ENCODE assay signal across 24 cellular contexts in the genomic region with DNA sequence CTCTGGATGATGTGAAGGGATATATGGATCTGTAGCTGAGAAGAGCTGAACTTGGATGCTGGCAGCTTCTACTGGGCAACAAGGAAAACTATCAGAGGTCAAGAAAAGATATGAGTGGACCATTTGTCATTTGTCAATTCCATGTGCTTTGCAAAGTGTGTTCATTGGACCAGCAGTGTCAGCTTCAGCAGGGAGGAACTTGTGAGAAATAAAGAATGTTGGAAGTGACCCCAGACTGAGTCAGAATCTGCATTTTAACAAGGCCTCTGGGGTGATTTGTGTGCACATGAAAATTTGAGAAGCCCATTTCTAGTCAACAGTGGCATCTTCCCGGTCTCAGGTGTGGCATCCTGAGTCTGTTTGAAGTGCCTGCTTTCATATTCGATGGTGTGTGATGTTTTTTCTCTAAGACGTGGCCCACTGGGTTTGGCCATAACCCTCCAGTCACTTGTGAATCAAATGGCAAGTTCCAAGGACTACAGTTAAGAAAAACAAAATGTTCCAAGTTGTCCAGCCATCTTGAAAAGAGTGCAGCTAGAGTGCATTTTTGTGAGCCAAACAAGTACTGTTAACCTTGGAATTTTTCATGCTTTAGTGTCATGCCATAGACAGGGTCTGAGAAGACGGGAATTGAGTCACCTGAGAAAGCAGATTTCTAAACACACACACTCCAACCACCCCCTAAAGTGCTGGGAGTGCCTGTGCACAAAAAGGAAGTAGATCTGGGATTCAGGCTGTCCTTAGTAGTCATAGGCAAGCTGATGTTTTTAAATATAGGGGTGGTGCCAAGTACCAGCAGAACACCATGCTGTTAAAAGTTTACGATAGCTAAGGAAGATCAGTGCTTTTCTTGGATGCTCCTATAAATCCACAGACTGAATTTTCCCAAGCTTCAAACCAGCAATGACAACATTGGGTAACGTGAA. TPM values are rescaled to one million over a fixed set of nuclear protein-coding genes. Genes with fewer than 3 reads are reported as not detected.
DNase-seq lines count a peak whose midpoint lies in the region; FAIRE-seq and TF ChIP-seq lines count a peak whose summit lies in the region.
"Had no signal": no experiment of that assay in that cellular context is flagged by ENCODE, and none has a peak within 500 bp of the region (broad histone marks: within the 10 kb centered on the region; RNA-seq: fewer than 3 reads in every experiment).

No MANE protein-coding gene starts in this region.

- peak overlapping the region; percentile 89 for H3K27ac Mint-ChIP-seq in MCF 10A (ENCODE audit: low read depth, unreplicated experiment)
- H3K27ac Mint-ChIP-seq: activated CD8-positive, alpha-beta T cell treated with anti-CD3 and anti-CD28 coated beads, Interleukin-2, amount 10 ng/mL, durations not matched to agents 7 days and 5 days; activated naive CD8-positive, alpha-beta T cell treated with anti-CD3 and anti-CD28 coated beads, Interleukin-2, amount 50 U/mL, for 24 hours; activated T-helper 1 cell treated with anti-CD3 and anti-CD28 coated beads, Interleukin-12 subunit alpha, Interleukin-12 subunit beta, Interleukin-2, Interleukin-4 antibody, amounts not matched to agents 30 ng/mL and 10 ng/mL and 1 ng/mL, durations not matched to agents 14 hours and 24 hours and 36 hours; GM23338; stimulated activated memory B cell treated with anti-CD40 and anti-IgM and Interleukin-4, amounts not matched to agents 10 μg/mL and 1 μg/mL and 100 μg/mL, for 72 hours; T-helper 1 cell treated with Interleukin-12 subunit alpha and Interleukin-12 subunit beta and Interleukin-4 antibody, amounts not matched to agents 30 μg/mL and 1 μg/mL, for 36 hours; WTC11 had no signal

- peaks cover 45% of the 10 kb centered on the region for H3K27me3 Mint-ChIP-seq in MCF 10A (ENCODE audit: insufficient read depth, unreplicated experiment)
- H3K27me3 Mint-ChIP-seq: activated naive CD8-positive, alpha-beta T cell treated with anti-CD3 and anti-CD28 coated beads, Interleukin-2, amount 50 U/mL, for 24 hours; stimulated activated memory B cell treated with anti-CD40 and anti-IgM and Interleukin-4, amounts not matched to agents 10 μg/mL and 1 μg/mL and 100 μg/mL, for 72 hours had no signal

- H3K4me2 ChIP-seq in mesendoderm (ENCODE audit: low read length): no peak overlapping the region
- H3K4me2 ChIP-seq: GM23338, KMS-11 had no signal

- H3K4me1 ChIP-seq in iPS-18a (ENCODE audit: control insufficient read depth, low read depth, low read length) (peaks cover 21% of the 10 kb centered on the region), mesendoderm (ENCODE audit: control insufficient read depth, low read depth, low read length) (no peaks in the 10 kb centered on the region)
- H3K4me1 ChIP-seq: vagina had no signal

- peak overlapping the region; percentile 48 for H3K27ac ChIP-seq in iPS-18a (ENCODE audit: low read length)
- H3K27ac ChIP-seq in mesendoderm (ENCODE audit: low read depth, low read length): no peak overlapping the region
- H3K27ac ChIP-seq: KMS-11, ovary had no signal

- H3K9me3 ChIP-seq in iPS-18a (ENCODE audit: control insufficient read depth, low read depth, low read length): no peaks in the 10 kb centered on the region
- H3K9me3 ChIP-seq: ovary, vagina had no signal

- CTCF ChIA-PET in MCF 10A (lab: Yijun Ruan, JAX): interaction anchor here (0.5 to 2.1 kb wide), 7 partner anchors 12 to 1479 kb away, joined by 3 to 7 read pairs (median 3); a partner anchor contains a TSS

- POLR2A ChIA-PET in MCF 10A (lab: Yijun Ruan, JAX): interaction anchor here (0.6 to 1.4 kb wide), 5 partner anchors 18 to 239 kb away, joined by 3 to 6 read pairs (median 3); a partner anchor contains a TSS

- WGBS in mesendoderm (ENCODE audit: extremely low coverage, insufficient coverage, low lambda C conversion rate): no CpG with 5 or more reads among the region's 6 CpGs

- FAIRE-seq in GM19239 (lab: Jason Lieb, UNC): peak; percentile 11
- no peak for FAIRE-seq in GM12892 (lab: Jason Lieb, UNC)
- FAIRE-seq: colon, endothelial cell of umbilical vein had no signal

- no peaks in the 10 kb centered on the region for H3K9me3 Mint-ChIP-seq in MCF 10A (ENCODE audit: unreplicated experiment)
- H3K9me3 Mint-ChIP-seq: activated naive CD8-positive, alpha-beta T cell treated with anti-CD3 and anti-CD28 coated beads, Interleukin-2, amount 50 U/mL, for 24 hours; activated T-helper 1 cell treated with anti-CD3 and anti-CD28 coated beads, Interleukin-12 subunit alpha, Interleukin-12 subunit beta, Interleukin-2, Interleukin-4 antibody, amounts not matched to agents 30 ng/mL and 10 ng/mL and 1 ng/mL, durations not matched to agents 14 hours and 24 hours and 36 hours; GM23338; stimulated activated memory B cell treated with anti-CD40 and anti-IgM and Interleukin-4, amounts not matched to agents 10 μg/mL and 1 μg/mL and 100 μg/mL, for 72 hours; T-helper 1 cell treated with Interleukin-12 subunit alpha and Interleukin-12 subunit beta and Interleukin-4 antibody, amounts not matched to agents 30 μg/mL and 1 μg/mL, for 36 hours; WTC11 had no signal

- H2AK5ac ChIP-seq in mesendoderm (ENCODE audit: low read length): no peak overlapping the region

- H3K4me3 ChIP-seq in iPS-18a (ENCODE audit: low read length): no peak overlapping the region
- H3K4me3 ChIP-seq in skeletal muscle cell (ENCODE audit: low read depth, low read length): no peak overlapping the region
- H3K4me3 ChIP-seq in mesendoderm (ENCODE audit: low read length): no peak overlapping the region
- H3K4me3 ChIP-seq: GM23338, ovary, vagina had no signal

- no peaks in the 10 kb centered on the region for H3K79me2 ChIP-seq in mesendoderm (ENCODE audit: control insufficient read depth, insufficient read depth, low read length)

- H2BK120ac ChIP-seq in mesendoderm (ENCODE audit: low read depth, low read length): no peak overlapping the region

- no peaks in the 10 kb centered on the region for H3K36me3 Mint-ChIP-seq in MCF 10A (ENCODE audit: insufficient read depth, unreplicated experiment)
- H3K36me3 Mint-ChIP-seq: stimulated activated memory B cell treated with anti-CD40 and anti-IgM and Interleukin-4, amounts not matched to agents 10 μg/mL and 1 μg/mL and 100 μg/mL, for 72 hours; WTC11 had no signal

- H3K79me1 ChIP-seq in mesendoderm (ENCODE audit: low read length): no peaks in the 10 kb centered on the region

- no peaks in the 10 kb centered on the region for H3K27me3 ChIP-seq in iPS-18a (ENCODE audit: control insufficient read depth, insufficient read depth, low read length)
- H3K27me3 ChIP-seq in mesendoderm (ENCODE audit: insufficient read depth, low read length, poor library complexity): no peaks in the 10 kb centered on the region
- H3K27me3 ChIP-seq: ovary, vagina had no signal

- no peaks in the 10 kb centered on the region for H3K36me3 ChIP-seq in iPS-18a (ENCODE audit: control insufficient read depth, low read depth, low read length)
- no peaks in the 10 kb centered on the region for H3K36me3 ChIP-seq in mesendoderm (ENCODE audit: control insufficient read depth, insufficient read depth, low read length)
- H3K36me3 ChIP-seq: ovary, vagina had no signal

- DNase-seq in GM19239 (ENCODE audit: insufficient read length, low spot score): no peak
- DNase-seq in MCF 10A (ENCODE audit: unreplicated experiment): peak; percentile 22
- DNase-seq in skeletal muscle cell (ENCODE audit: low read depth): peak; percentile 21
- DNase-seq in COLO668 (lab: John Stamatoyannopoulos, UW; ENCODE audit: unreplicated experiment): no peak
- DNase-seq in DMS114 treated with DMSO at 0.1 percent for 48 hours (lab: John Stamatoyannopoulos, UW; ENCODE audit: unreplicated experiment): no peak
- no peak for DNase-seq in GM12892 (ENCODE audit: insufficient read length)
- no peak for DNase-seq in mesendoderm
- DNase-seq: activated CD8-positive, alpha-beta T cell treated with anti-CD3 and anti-CD28 coated beads, Interleukin-2, amount 10 ng/mL, durations not matched to agents 7 days and 5 days; activated naive CD8-positive, alpha-beta T cell treated with anti-CD3 and anti-CD28 coated beads, Interleukin-2, amount 50 U/mL, for 24 hours; EL; head of caudate nucleus; NCI-H226; ovary; SHP77 treated with DMSO at 0.1 percent for 48 hours had no signal

- H3K4me3 Mint-ChIP-seq in MCF 10A (ENCODE audit: unreplicated experiment): no peak overlapping the region
- H3K4me3 Mint-ChIP-seq: activated CD8-positive, alpha-beta T cell treated with anti-CD3 and anti-CD28 coated beads, Interleukin-2, amount 10 ng/mL, durations not matched to agents 7 days and 5 days; activated naive CD8-positive, alpha-beta T cell treated with anti-CD3 and anti-CD28 coated beads, Interleukin-2, amount 50 U/mL, for 24 hours; activated T-helper 1 cell treated with anti-CD3 and anti-CD28 coated beads, Interleukin-12 subunit alpha, Interleukin-12 subunit beta, Interleukin-2, Interleukin-4 antibody, amounts not matched to agents 30 ng/mL and 10 ng/mL and 1 ng/mL, durations not matched to agents 14 hours and 24 hours and 36 hours; GM23338; stimulated activated memory B cell treated with anti-CD40 and anti-IgM and Interleukin-4, amounts not matched to agents 10 μg/mL and 1 μg/mL and 100 μg/mL, for 72 hours; T-helper 1 cell treated with Interleukin-12 subunit alpha and Interleukin-12 subunit beta and Interleukin-4 antibody, amounts not matched to agents 30 μg/mL and 1 μg/mL, for 36 hours; WTC11 had no signal

- no peak overlapping the region for H2BK15ac ChIP-seq in mesendoderm (replicated peaks; ENCODE audit: low read depth)

- H3K23ac ChIP-seq in mesendoderm (ENCODE audit: low read length): no peak overlapping the region

- no peak overlapping the region for H2BK5ac ChIP-seq in mesendoderm (ENCODE audit: low read length)

- TF ChIP-seq CTCF in MCF 10A (IDR thresholded peaks at IDR 0.05; ENCODE audit: unreplicated experiment): no peak

- no TSS peak for BruUV-seq in MCF 10A (replicated peaks; lab: Mats Ljungman, UMichigan)

- H4K5ac ChIP-seq in mesendoderm (ENCODE audit: low read length): no peak overlapping the region

- H3K4me1 Mint-ChIP-seq in MCF 10A (ENCODE audit: insufficient read depth, unreplicated experiment): peaks cover 8% of the 10 kb centered on the region
- H3K4me1 Mint-ChIP-seq: activated naive CD8-positive, alpha-beta T cell treated with anti-CD3 and anti-CD28 coated beads, Interleukin-2, amount 50 U/mL, for 24 hours; stimulated activated memory B cell treated with anti-CD40 and anti-IgM and Interleukin-4, amounts not matched to agents 10 μg/mL and 1 μg/mL and 100 μg/mL, for 72 hours had no signal

- intact Hi-C loops in MCF 10A (cut with micrococcal nuclease): no loop called here

- H3K18ac ChIP-seq in mesendoderm (ENCODE audit: low read length): no peak overlapping the region

- no peak for TF ChIP-seq POLR2A in GM12892 (IDR thresholded peaks at IDR 0.05; ENCODE audit: low read depth, low read length)

- peak overlapping the region; percentile 5 for H3K9ac ChIP-seq in iPS-18a (ENCODE audit: low read length)
- H3K9ac ChIP-seq in mesendoderm (ENCODE audit: low read length): no peak overlapping the region
- H3K9ac ChIP-seq: KMS-11 had no signal

- H3K4ac ChIP-seq in mesendoderm (ENCODE audit: low read depth, low read length): no peak overlapping the region

- no peak overlapping the region for H4K8ac ChIP-seq in mesendoderm (ENCODE audit: low read depth, low read length)

- H3K56ac ChIP-seq in mesendoderm (ENCODE audit: low read length): no peak overlapping the region

RNA-seq across cellular contexts. Expression of a gene that starts 26.4 kb away (rescaled TPM):
- 6.9 and 16.3 TPM in 2 replicates for total RNA-seq in MCF 10A (2022)
- 1.3 TPM for polyA plus RNA-seq in GM12892 (2012; ENCODE audit: missing spikeins)
- polyA plus RNA-seq in mesendoderm (2013, experiment 1 of 2): 38.1 TPM
- polyA plus RNA-seq in mesendoderm (2013, experiment 2 of 2): 37.4 TPM
- total RNA-seq: activated CD8-positive, alpha-beta T cell treated with anti-CD3 and anti-CD28 coated beads, Interleukin-2, amount 10 ng/mL, durations not matched to agents 7 days and 5 days; activated T-helper 1 cell treated with anti-CD3 and anti-CD28 coated beads, Interleukin-12 subunit alpha, Interleukin-12 subunit beta, Interleukin-2, Interleukin-4 antibody, amounts not matched to agents 30 ng/mL and 10 ng/mL and 1 ng/mL, durations not matched to agents 14 hours and 24 hours and 36 hours; endothelial cell of umbilical vein had no signal

RNA-seq across cellular contexts. Expression of a gene that starts 55.9 kb away (rescaled TPM):
- 44.3 and 44.8 TPM in 2 replicates for total RNA-seq in MCF 10A (2022)
- polyA plus RNA-seq in GM12892 (2012; ENCODE audit: missing spikeins): 28.7 TPM
- 21.3 TPM for polyA plus RNA-seq in mesendoderm (2013, experiment 1 of 2)
- 21.7 TPM for polyA plus RNA-seq in mesendoderm (2013, experiment 2 of 2)

RNA-seq across cellular contexts. Expression of a gene that starts 56.0 kb away (rescaled TPM):
- 16.5 and 21.7 TPM in 2 replicates for total RNA-seq in MCF 10A (2022)
- 20.8 TPM for polyA plus RNA-seq in GM12892 (2012; ENCODE audit: missing spikeins)
- 5.9 TPM for polyA plus RNA-seq in mesendoderm (2013, experiment 1 of 2)
- 5.5 TPM for polyA plus RNA-seq in mesendoderm (2013, experiment 2 of 2)

Comparison
In these comparisons a context has a peak if more than half of its experiments do, and no peak if none do; other contexts are left out.
1. DNase-seq: peak in MCF 10A (single experiment) and skeletal muscle cell (single experiment); none in GM19239 (single experiment), COLO668 (single experiment), DMS114 treated with DMSO at 0.1 percent for 48 hours (single experiment), GM12892 (single experiment) and mesendoderm (single experiment).